18 cellular contexts compared by ENCODE assay signal in the genomic region with DNA sequence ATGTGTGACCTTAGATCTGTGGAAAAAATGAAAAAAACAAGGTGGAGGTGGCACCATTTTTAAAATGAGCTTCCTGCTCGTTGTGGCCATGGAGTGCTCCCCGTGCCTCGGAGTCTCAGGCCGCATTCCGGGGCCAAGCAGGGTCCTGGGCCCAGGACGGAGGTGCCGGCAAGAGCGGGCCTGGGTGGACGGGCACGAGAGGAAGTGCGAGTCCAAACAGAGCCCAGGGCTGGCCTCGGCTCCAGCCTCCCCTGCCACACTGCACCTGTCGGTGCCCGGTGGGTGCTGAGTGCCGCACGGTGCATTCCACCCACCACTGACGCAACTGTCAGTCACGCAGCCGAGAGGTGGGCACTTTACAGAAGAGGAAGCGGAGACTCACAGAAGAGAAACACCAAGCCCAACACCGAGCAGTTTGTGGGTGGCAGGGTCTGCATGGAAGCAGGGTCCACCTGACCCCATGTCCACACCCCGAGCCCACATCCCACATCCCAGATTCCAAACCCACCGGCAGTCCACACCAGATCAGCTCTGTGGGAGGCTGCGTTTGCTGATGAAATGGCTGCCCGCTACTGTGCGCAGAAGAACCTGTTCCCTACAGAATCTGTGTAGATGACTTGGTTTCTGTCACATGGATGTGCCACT.
DNase-seq lines count a peak whose midpoint lies in the region; ATAC-seq, FAIRE-seq and TF ChIP-seq lines count a peak whose summit lies in the region.
"Had no signal": no experiment of that assay in that cellular context is flagged by ENCODE, and none has a peak within 500 bp of the region (broad histone marks: within the 10 kb centered on the region; RNA-seq: fewer than 3 reads in every experiment).

No MANE protein-coding gene starts in this region.

- no peak overlapping the region for H3K27ac ChIP-seq in endodermal cell (ENCODE audit: low read depth, low read length)
- H3K27ac ChIP-seq in neuronal stem cell (replicated peaks; ENCODE audit: low read length) = no peak overlapping the region
- no peak overlapping the region for H3K27ac ChIP-seq in aorta (ENCODE audit: low read depth in 1 of 2, low read length in 2 of 2)
- H3K27ac ChIP-seq: A549, C4-2B had no signal

- peak overlapping the region; percentile 72 for H3K14ac ChIP-seq in neuronal stem cell (ENCODE audit: low read length)

- peak; percentile 37 for ATAC-seq in aorta (ENCODE audit: low FRiP score)
- ATAC-seq in left lobe of liver = no peak
- ATAC-seq: A549, GM12878 had no signal

- H2AK5ac ChIP-seq in neuronal stem cell (ENCODE audit: low read depth, low read length) = peak overlapping the region; percentile 98

- no peaks in the 10 kb centered on the region for H3K4me1 ChIP-seq in endodermal cell (ENCODE audit: control insufficient read depth, insufficient read depth, low read length)
- H3K4me1 ChIP-seq in neuronal stem cell (ENCODE audit: control insufficient read depth in 2 of 2, insufficient read depth in 1 of 2, low read depth in 1 of 2, low read length in 2 of 2) = peaks cover 16 to 23% of the 10 kb centered on the region in 2 donors
- H3K4me1 ChIP-seq in aorta (ENCODE audit: control insufficient read depth in 1 of 2, insufficient read depth in 2 of 2, low read length in 2 of 2) = no peaks in the 10 kb centered on the region
- H3K4me1 ChIP-seq: A549, BE2C had no signal

- H4K91ac ChIP-seq in neuronal stem cell (ENCODE audit: low read depth, low read length, poor library complexity) = no peak overlapping the region

- H3K4me3 ChIP-seq in bronchial epithelial cell (ENCODE audit: low read depth, low read length) (no peak overlapping the region), endodermal cell (ENCODE audit: low read length) (no peak overlapping the region), neuronal stem cell (ENCODE audit: low read length in 2 of 2) (no peak overlapping the region), aorta (ENCODE audit: low read length in 2 of 2) (no peak overlapping the region)
- H3K4me3 ChIP-seq: A549, GM12878 had no signal

- no peak overlapping the region for H2BK12ac ChIP-seq in neuronal stem cell (ENCODE audit: low read length)

- DNase-seq in bronchial epithelial cell (ENCODE audit: low read depth) (no peak), endodermal cell (peak; percentile 34), neuronal stem cell (ENCODE audit: low spot score) (no peak), aorta (peak in 1 of 2 donors; percentile 60), NCI-H2171 treated with DMSO at 0.1 percent for 48 hours (lab: John Stamatoyannopoulos, UW) (no peak), NCI-H1092 treated with DMSO at 0.1 percent for 48 hours (lab: John Stamatoyannopoulos, UW) (no peak), left lobe of liver (ENCODE audit: low spot score) (no peak)
- DNase-seq: BE2C; CD4-positive, alpha-beta memory T cell; GOT3; HCEC 1CT; HFFc6 had no signal

- H2AFZ ChIP-seq in neuronal stem cell (ENCODE audit: low read length) = no peak overlapping the region

- no peak overlapping the region for H2BK120ac ChIP-seq in neuronal stem cell (ENCODE audit: low read depth, low read length)

- no peaks in the 10 kb centered on the region for H3K27me3 ChIP-seq in bronchial epithelial cell (ENCODE audit: control insufficient read depth, insufficient read depth, low read length)
- H3K27me3 ChIP-seq in endodermal cell (ENCODE audit: control insufficient read depth, insufficient read depth, low read length, poor library complexity, severe bottlenecking) = no peaks in the 10 kb centered on the region
- peaks cover 0 to 8% (median 0%) of the 10 kb centered on the region in 3 experiments for H3K27me3 ChIP-seq in neuronal stem cell (ENCODE audit: control insufficient read depth in 3 of 3, insufficient read depth in 3 of 3, low read depth in 1 of 3, low read length in 3 of 3)
- H3K27me3 ChIP-seq in aorta (ENCODE audit: control insufficient read depth in 1 of 2, insufficient read depth in 2 of 2, low read length in 1 of 2) = no peaks in the 10 kb centered on the region

- no peak overlapping the region for H3K4me2 ChIP-seq in neuronal stem cell (ENCODE audit: insufficient read depth, low read length, poor library complexity, severe bottlenecking)
- H3K4me2 ChIP-seq: A549 had no signal

- H3K18ac ChIP-seq in neuronal stem cell (ENCODE audit: low read length) = peak overlapping the region; percentile 73

- no peak overlapping the region for H4K8ac ChIP-seq in neuronal stem cell (ENCODE audit: low read depth, low read length)

- H3K23ac ChIP-seq in neuronal stem cell (ENCODE audit: low read depth, low read length, poor library complexity) = no peak overlapping the region

- no peaks in the 10 kb centered on the region for H3K36me3 Mint-ChIP-seq in endodermal cell (ENCODE audit: low read depth)
- H3K36me3 Mint-ChIP-seq: CD4-positive, alpha-beta memory T cell had no signal

- no peak overlapping the region for H3K4ac ChIP-seq in neuronal stem cell (ENCODE audit: low read length)

- no peaks in the 10 kb centered on the region for H3K4me1 Mint-ChIP-seq in endodermal cell

- FAIRE-seq in bronchial epithelial cell (lab: Jason Lieb, UNC) = peak; percentile 13
- FAIRE-seq: A549, GM12878, GM18507, HepG2, HTR-8/SVneo had no signal

- H3K9me3 ChIP-seq in endodermal cell (ENCODE audit: control insufficient read depth, low read length) (peaks cover 5% of the 10 kb centered on the region), neuronal stem cell (replicated peaks in 1 of 2; ENCODE audit: control insufficient read depth in 2 of 2, insufficient read depth in 1 of 2, low read depth in 1 of 2, low read length in 2 of 2) (no peaks in the 10 kb centered on the region), aorta (ENCODE audit: control insufficient read depth, low read length) (no peaks in the 10 kb centered on the region)
- H3K9me3 ChIP-seq: A549, BE2C had no signal

- H3K27ac Mint-ChIP-seq in endodermal cell = no peak overlapping the region
- H3K27ac Mint-ChIP-seq: CD4-positive, alpha-beta memory T cell; HFFc6 had no signal

- intact Hi-C loops in aorta (cut with DNase I) = no loop called here

- H2BK15ac ChIP-seq in neuronal stem cell (ENCODE audit: low read length) = peak overlapping the region; percentile 93

- TF ChIP-seq CTCF in bronchial epithelial cell (IDR thresholded peaks at IDR 0.05; ENCODE audit: insufficient read depth, low read length, severe bottlenecking) (no peak), endodermal cell (conservative IDR thresholded peaks at IDR 0.05) (no peak)

- no peaks in the 10 kb centered on the region for H3K79me1 ChIP-seq in neuronal stem cell (ENCODE audit: low read depth, low read length)

- H3K36me3 ChIP-seq in bronchial epithelial cell (ENCODE audit: control insufficient read depth, insufficient read depth, low read length) (no peaks in the 10 kb centered on the region), endodermal cell (ENCODE audit: control insufficient read depth, insufficient read depth, low read length) (no peaks in the 10 kb centered on the region), neuronal stem cell (replicated peaks in 1 of 2; ENCODE audit: control insufficient read depth in 2 of 2, insufficient read depth in 2 of 2, low read length in 2 of 2) (no peaks in the 10 kb centered on the region), aorta (ENCODE audit: control insufficient read depth in 1 of 2, insufficient read depth in 2 of 2, low read length in 1 of 2) (no peaks in the 10 kb centered on the region)
- H3K36me3 ChIP-seq: BE2C had no signal

- no peaks in the 10 kb centered on the region for H3K9me3 Mint-ChIP-seq in endodermal cell
- H3K9me3 Mint-ChIP-seq: HFFc6 had no signal

- no peak overlapping the region for H2BK5ac ChIP-seq in neuronal stem cell (ENCODE audit: low read length)

- H3K4me3 Mint-ChIP-seq in endodermal cell = no peak overlapping the region
- H3K4me3 Mint-ChIP-seq: CD4-positive, alpha-beta memory T cell; HFFc6 had no signal

- WGBS in endodermal cell (ENCODE audit: insufficient coverage in 1 of 2, insufficient read length in 1 of 2), 2 experiments = 92 to 95% methylated on average over 21 to 26 of the region's 26 CpGs
- WGBS in neuronal stem cell (ENCODE audit: extremely low coverage in 2 of 2, insufficient read length in 2 of 2, insufficient replicate concordance in 1 of 2), 2 donors = no CpG with 5 or more reads among the region's 26 CpGs
- 92 to 93% methylated on average over 26 of the region's 26 CpGs for WGBS in aorta, 2 donors

- H3K9ac ChIP-seq in endodermal cell (ENCODE audit: extremely low read depth, low read length, poor library complexity, severe bottlenecking) (no peak overlapping the region), neuronal stem cell (ENCODE audit: low read depth, low read length, poor library complexity) (no peak overlapping the region)

- peaks cover 5% of the 10 kb centered on the region for H3K27me3 Mint-ChIP-seq in endodermal cell (ENCODE audit: insufficient read depth)
